Comparison of ENCODE assay signal across 10 cellular contexts in genomic region chr6:8481727-8482126, GRCh38. TPM values are rescaled to one million over a fixed set of nuclear protein-coding genes. Genes with fewer than 3 reads are reported as not detected.
DNase-seq lines count a peak whose midpoint lies in the region; ATAC-seq and TF ChIP-seq lines count a peak whose summit lies in the region.
"Had no signal": no experiment of that assay in that cellular context is flagged by ENCODE, and none has a peak within 500 bp of the region (broad histone marks: within the 10 kb centered on the region; RNA-seq: fewer than 3 reads in every experiment).

No MANE protein-coding gene starts in this region.

- H3K27ac ChIP-seq in mesendoderm (ENCODE audit: low read depth, low read length) (no peak overlapping the region), osteoblast (ENCODE audit: low read depth, low read length) (no peak overlapping the region)

- no peak overlapping the region for H3K4me2 ChIP-seq in mesendoderm (ENCODE audit: low read length)
- no peak overlapping the region for H3K4me2 ChIP-seq in osteoblast (ENCODE audit: insufficient read depth, low read length)

- no peak overlapping the region for H3K9ac ChIP-seq in mesendoderm (ENCODE audit: low read length)

- no peak for TF ChIP-seq CTCF in osteoblast (IDR thresholded peaks at IDR 0.05; ENCODE audit: extremely low read depth, low read depth, low read length)

- H3K4me3 ChIP-seq in mesendoderm (ENCODE audit: low read length) (no peak overlapping the region), osteoblast (ENCODE audit: insufficient read depth, low read length) (no peak overlapping the region)

- no peak overlapping the region for H2BK120ac ChIP-seq in mesendoderm (ENCODE audit: low read depth, low read length)

- H3K4me1 ChIP-seq in mesendoderm (ENCODE audit: control insufficient read depth, low read depth, low read length) (no peaks in the 10 kb centered on the region), osteoblast (ENCODE audit: insufficient read depth, low read length) (no peaks in the 10 kb centered on the region)

- no peak overlapping the region for H3K56ac ChIP-seq in mesendoderm (ENCODE audit: low read length)

- H4K20me1 ChIP-seq in osteoblast (ENCODE audit: insufficient read depth, low read length) = no peaks in the 10 kb centered on the region

- no peak overlapping the region for H2AFZ ChIP-seq in osteoblast (ENCODE audit: low read length)

- no peaks in the 10 kb centered on the region for H3K79me2 ChIP-seq in mesendoderm (ENCODE audit: control insufficient read depth, insufficient read depth, low read length)
- no peaks in the 10 kb centered on the region for H3K79me2 ChIP-seq in osteoblast (ENCODE audit: insufficient read depth, low read length)

- H3K4me1 Mint-ChIP-seq in activated naive CD8-positive, alpha-beta T cell treated with anti-CD3 and anti-CD28 coated beads, Interleukin-2, amount 50 U/mL, for 24 hours = no peaks in the 10 kb centered on the region
- H3K4me1 Mint-ChIP-seq in activated T-helper 1 cell treated with anti-CD3 and anti-CD28 coated beads, Interleukin-12 subunit alpha, Interleukin-12 subunit beta, Interleukin-2, Interleukin-4 antibody, amounts not matched to agents 30 ng/mL and 10 ng/mL and 1 ng/mL, durations not matched to agents 14 hours and 24 hours and 36 hours (ENCODE audit: low read depth) = no peaks in the 10 kb centered on the region

- no peak overlapping the region for H3K23ac ChIP-seq in mesendoderm (ENCODE audit: low read length)

- intact Hi-C loops in activated T-helper 1 cell treated with anti-CD3 and anti-CD28 coated beads, Interleukin-12 subunit alpha, Interleukin-12 subunit beta, Interleukin-2, Interleukin-4 antibody, amounts not matched to agents 30 ng/mL and 10 ng/mL and 1 ng/mL, durations not matched to agents 14 hours and 24 hours and 36 hours (cut with micrococcal nuclease) = no loop called here

- no peak overlapping the region for H3K4me3 Mint-ChIP-seq in activated naive CD8-positive, alpha-beta T cell treated with anti-CD3 and anti-CD28 coated beads, Interleukin-2, amount 50 U/mL, for 24 hours
- H3K4me3 Mint-ChIP-seq in activated T-helper 1 cell treated with anti-CD3 and anti-CD28 coated beads, Interleukin-12 subunit alpha, Interleukin-12 subunit beta, Interleukin-2, Interleukin-4 antibody, amounts not matched to agents 30 ng/mL and 10 ng/mL and 1 ng/mL, durations not matched to agents 14 hours and 24 hours and 36 hours = no peak overlapping the region

- H2BK5ac ChIP-seq in mesendoderm (ENCODE audit: low read length) = no peak overlapping the region

- ATAC-seq in HG02610 (IDR thresholded peaks at IDR 0.05; ENCODE audit: unreplicated experiment) = peak; percentile 65
- ATAC-seq in activated naive CD8-positive, alpha-beta T cell treated with anti-CD3 and anti-CD28 coated beads, Interleukin-2, amount 50 U/mL, for 24 hours = no peak

- no peak overlapping the region for H4K5ac ChIP-seq in mesendoderm (ENCODE audit: low read length)

- no peaks in the 10 kb centered on the region for H3K36me3 Mint-ChIP-seq in activated naive CD8-positive, alpha-beta T cell treated with anti-CD3 and anti-CD28 coated beads, Interleukin-2, amount 50 U/mL, for 24 hours (ENCODE audit: low read depth)
- no peaks in the 10 kb centered on the region for H3K36me3 Mint-ChIP-seq in activated T-helper 1 cell treated with anti-CD3 and anti-CD28 coated beads, Interleukin-12 subunit alpha, Interleukin-12 subunit beta, Interleukin-2, Interleukin-4 antibody, amounts not matched to agents 30 ng/mL and 10 ng/mL and 1 ng/mL, durations not matched to agents 14 hours and 24 hours and 36 hours (ENCODE audit: low read depth)

- no CpG with 5 or more reads among the region's 2 CpGs for WGBS in mesendoderm (ENCODE audit: extremely low coverage, insufficient coverage, low lambda C conversion rate)

- peaks cover 6% of the 10 kb centered on the region for H3K9me3 Mint-ChIP-seq in activated naive CD8-positive, alpha-beta T cell treated with anti-CD3 and anti-CD28 coated beads, Interleukin-2, amount 50 U/mL, for 24 hours
- peaks cover 7% of the 10 kb centered on the region for H3K9me3 Mint-ChIP-seq in activated T-helper 1 cell treated with anti-CD3 and anti-CD28 coated beads, Interleukin-12 subunit alpha, Interleukin-12 subunit beta, Interleukin-2, Interleukin-4 antibody, amounts not matched to agents 30 ng/mL and 10 ng/mL and 1 ng/mL, durations not matched to agents 14 hours and 24 hours and 36 hours

- DNase-seq in DMS53 (lab: John Stamatoyannopoulos, UW) (peak; percentile 27), DMS53 treated with DMSO at 0.1 percent for 48 hours (lab: John Stamatoyannopoulos, UW; ENCODE audit: unreplicated experiment) (no peak), OCI-M1 (lab: John Stamatoyannopoulos, UW) (peak; percentile 61), mesendoderm (peak; percentile 72), osteoblast (ENCODE audit: insufficient read length, low spot score, missing footprints) (no peak)
- no peak for DNase-seq in activated naive CD8-positive, alpha-beta T cell treated with anti-CD3 and anti-CD28 coated beads, Interleukin-2, amount 50 U/mL, for 24 hours
- DNase-seq in activated T-helper 1 cell treated with anti-CD3 and anti-CD28 coated beads, Interleukin-12 subunit alpha, Interleukin-12 subunit beta, Interleukin-2, Interleukin-4 antibody, amounts not matched to agents 30 ng/mL and 10 ng/mL and 1 ng/mL, durations not matched to agents 14 hours and 24 hours and 36 hours (ENCODE audit: low spot score) = no peak
- DNase-seq: 8988T; stimulated activated CD8-positive, alpha-beta memory T cell treated with anti-CD3 and anti-CD28 coated beads, Interleukin-4, amount 100 ng/mL, for 48 hours had no signal

- H2AK5ac ChIP-seq in mesendoderm (ENCODE audit: low read length) = no peak overlapping the region

- H3K36me3 ChIP-seq in mesendoderm (ENCODE audit: control insufficient read depth, insufficient read depth, low read length) (no peaks in the 10 kb centered on the region), osteoblast (ENCODE audit: insufficient read depth, low read length) (no peaks in the 10 kb centered on the region)

- no peaks in the 10 kb centered on the region for H3K9me3 ChIP-seq in osteoblast (ENCODE audit: low read depth, low read length)

- no peak overlapping the region for H2BK15ac ChIP-seq in mesendoderm (replicated peaks; ENCODE audit: low read depth)

- H4K8ac ChIP-seq in mesendoderm (ENCODE audit: low read depth, low read length) = no peak overlapping the region

- H3K27ac Mint-ChIP-seq in activated naive CD8-positive, alpha-beta T cell treated with anti-CD3 and anti-CD28 coated beads, Interleukin-2, amount 50 U/mL, for 24 hours = no peak overlapping the region
- no peak overlapping the region for H3K27ac Mint-ChIP-seq in activated T-helper 1 cell treated with anti-CD3 and anti-CD28 coated beads, Interleukin-12 subunit alpha, Interleukin-12 subunit beta, Interleukin-2, Interleukin-4 antibody, amounts not matched to agents 30 ng/mL and 10 ng/mL and 1 ng/mL, durations not matched to agents 14 hours and 24 hours and 36 hours

- no peak overlapping the region for H3K18ac ChIP-seq in mesendoderm (ENCODE audit: low read length)

- no peaks in the 10 kb centered on the region for H3K27me3 ChIP-seq in mesendoderm (ENCODE audit: insufficient read depth, low read length, poor library complexity)
- H3K27me3 ChIP-seq in osteoblast (ENCODE audit: insufficient read depth, low read length) = no peaks in the 10 kb centered on the region

- H3K79me1 ChIP-seq in mesendoderm (ENCODE audit: low read length) = no peaks in the 10 kb centered on the region

- H3K27me3 Mint-ChIP-seq in activated naive CD8-positive, alpha-beta T cell treated with anti-CD3 and anti-CD28 coated beads, Interleukin-2, amount 50 U/mL, for 24 hours = peaks cover 11% of the 10 kb centered on the region
- H3K27me3 Mint-ChIP-seq in activated T-helper 1 cell treated with anti-CD3 and anti-CD28 coated beads, Interleukin-12 subunit alpha, Interleukin-12 subunit beta, Interleukin-2, Interleukin-4 antibody, amounts not matched to agents 30 ng/mL and 10 ng/mL and 1 ng/mL, durations not matched to agents 14 hours and 24 hours and 36 hours (ENCODE audit: insufficient read depth) = peaks cover 2% of the 10 kb centered on the region

- no peak overlapping the region for H3K4ac ChIP-seq in mesendoderm (ENCODE audit: low read depth, low read length)

RNA-seq across cellular contexts. Expression of gene SLC35B3, which starts 46.4 kb away (rescaled TPM):
- 8.5 TPM for polyA plus RNA-seq in mesendoderm (2013, experiment 1 of 2)
- 8.5 TPM for polyA plus RNA-seq in mesendoderm (2013, experiment 2 of 2)
- 25.3 and 27.5 TPM in 2 replicates for total RNA-seq in osteoblast
- 6.4 and 6.5 TPM in 2 replicates for total RNA-seq in activated T-helper 1 cell treated with anti-CD3 and anti-CD28 coated beads, Interleukin-12 subunit alpha, Interleukin-12 subunit beta, Interleukin-2, Interleukin-4 antibody, amounts not matched to agents 30 ng/mL and 10 ng/mL and 1 ng/mL, durations not matched to agents 14 hours and 24 hours and 36 hours

Comparison
In these comparisons a context has a peak if more than half of its experiments do, and no peak if none do; other contexts are left out.
1. DNase-seq: peak in DMS53 (single experiment), OCI-M1 (single experiment) and mesendoderm (single experiment); none in DMS53 treated with DMSO at 0.1 percent for 48 hours (single experiment), activated naive CD8-positive, alpha-beta T cell treated with anti-CD3 and anti-CD28 coated beads, Interleukin-2, amount 50 U/mL, for 24 hours (single experiment), osteoblast (single experiment) and activated T-helper 1 cell treated with anti-CD3 and anti-CD28 coated beads, Interleukin-12 subunit alpha, Interleukin-12 subunit beta, Interleukin-2, Interleukin-4 antibody, amounts not matched to agents 30 ng/mL and 10 ng/mL and 1 ng/mL, durations not matched to agents 14 hours and 24 hours and 36 hours (single experiment).